Comparison of ENCODE assay signal across 8 cellular contexts in genomic region chr3:172129868-172130751, GRCh38.
A peak's percentile ranks its signal among the peaks of the same experiment; 100 is the strongest.
DNase-seq lines count a peak whose midpoint lies in the region; ATAC-seq and TF ChIP-seq lines count a peak whose summit lies in the region.

No MANE protein-coding gene starts in this region.

- intact Hi-C loops in left ventricle myocardium superior (cut with micrococcal nuclease), result no loop called here

- in situ Hi-C loops in SK-MEL-5 (cut with HindIII; ENCODE audit: low pct_unique_long_range_greater_than_20kb, low sequenced_read_pairs), result no loop called here

- H3K36me3 Mint-ChIP-seq in HFFc6 (ENCODE audit: low read depth), result peaks cover 27% of the 10 kb centered on the region
- H3K36me3 Mint-ChIP-seq in activated naive CD8-positive, alpha-beta T cell treated with anti-CD3 and anti-CD28 coated beads, Interleukin-2, amount 10 ng/mL, durations not matched to agents 7 days and 5 days, result peaks cover 30% of the 10 kb centered on the region

- H3K4me3 ChIP-seq in skin epidermis, result no peak overlapping the region

- peak overlapping the region in 19 of 21 experiments; percentile 12 to 71 (median 56) for H3K27ac ChIP-seq in skin epidermis

- no peaks in the 10 kb centered on the region; the same call in 1 of the 2 replicates for H3K27me3 Mint-ChIP-seq in HFFc6 (ENCODE audit: insufficient read depth)
- no peaks in the 10 kb centered on the region for H3K27me3 Mint-ChIP-seq in activated naive CD8-positive, alpha-beta T cell treated with anti-CD3 and anti-CD28 coated beads, Interleukin-2, amount 10 ng/mL, durations not matched to agents 7 days and 5 days

- DNase-seq in HFFc6 (peak; percentile 99), SK-MEL-5 (ENCODE audit: low read depth, low spot score) (peak; percentile 95), left ventricle myocardium superior (peak; percentile 91), NCI-H2171 treated with DMSO at 0.1 percent for 48 hours (lab: John Stamatoyannopoulos, UW) (no peak), OCI-M2 (lab: John Stamatoyannopoulos, UW; ENCODE audit: unreplicated experiment) (no peak)
- DNase-seq in activated naive CD8-positive, alpha-beta T cell treated with anti-CD3 and anti-CD28 coated beads, Interleukin-2, amount 10 ng/mL, durations not matched to agents 7 days and 5 days, result no peak

- no peaks in the 10 kb centered on the region for H3K9me3 Mint-ChIP-seq in HFFc6
- H3K9me3 Mint-ChIP-seq in activated naive CD8-positive, alpha-beta T cell treated with anti-CD3 and anti-CD28 coated beads, Interleukin-2, amount 10 ng/mL, durations not matched to agents 7 days and 5 days, result peaks cover 3% of the 10 kb centered on the region

- peak overlapping the region; percentile 67 for H3K4me3 Mint-ChIP-seq in HFFc6
- H3K4me3 Mint-ChIP-seq in activated naive CD8-positive, alpha-beta T cell treated with anti-CD3 and anti-CD28 coated beads, Interleukin-2, amount 10 ng/mL, durations not matched to agents 7 days and 5 days, result no peak overlapping the region

- TF ChIP-seq CTCF in HFFc6 (IDR thresholded peaks at IDR 0.05), result no peak

- H3K27ac Mint-ChIP-seq in HFFc6, result peak overlapping the region; percentile 96
- H3K27ac Mint-ChIP-seq in activated naive CD8-positive, alpha-beta T cell treated with anti-CD3 and anti-CD28 coated beads, Interleukin-2, amount 10 ng/mL, durations not matched to agents 7 days and 5 days, result peak overlapping the region; percentile 69

- ATAC-seq in activated naive CD8-positive, alpha-beta T cell treated with anti-CD3 and anti-CD28 coated beads, Interleukin-2, amount 10 ng/mL, durations not matched to agents 7 days and 5 days (ENCODE audit: low read depth), result no peak
- peak; percentile 90 for ATAC-seq in left ventricle myocardium superior
- no peak for ATAC-seq in HG02588 (IDR thresholded peaks at IDR 0.05; ENCODE audit: unreplicated experiment)

- peaks cover 84% of the 10 kb centered on the region for H3K4me1 Mint-ChIP-seq in HFFc6 (ENCODE audit: low read depth)
- H3K4me1 Mint-ChIP-seq in activated naive CD8-positive, alpha-beta T cell treated with anti-CD3 and anti-CD28 coated beads, Interleukin-2, amount 10 ng/mL, durations not matched to agents 7 days and 5 days, result peaks cover 38% of the 10 kb centered on the region

- POLR2A ChIA-PET in activated naive CD8-positive, alpha-beta T cell treated with anti-CD3 and anti-CD28 coated beads, Interleukin-2, amount 10 ng/mL, durations not matched to agents 7 days and 5 days (lab: Charles Lee), result no interaction called here

Comparison
In these comparisons a context has a peak if more than half of its experiments do, and no peak if none do; other contexts are left out.
1. DNase-seq: peak in HFFc6 (single experiment), SK-MEL-5 (single experiment) and left ventricle myocardium superior (single experiment); none in activated naive CD8-positive, alpha-beta T cell treated with anti-CD3 and anti-CD28 coated beads, Interleukin-2, amount 10 ng/mL, durations not matched to agents 7 days and 5 days (single experiment), NCI-H2171 treated with DMSO at 0.1 percent for 48 hours (single experiment) and OCI-M2 (single experiment).